In the genomic region with DNA sequence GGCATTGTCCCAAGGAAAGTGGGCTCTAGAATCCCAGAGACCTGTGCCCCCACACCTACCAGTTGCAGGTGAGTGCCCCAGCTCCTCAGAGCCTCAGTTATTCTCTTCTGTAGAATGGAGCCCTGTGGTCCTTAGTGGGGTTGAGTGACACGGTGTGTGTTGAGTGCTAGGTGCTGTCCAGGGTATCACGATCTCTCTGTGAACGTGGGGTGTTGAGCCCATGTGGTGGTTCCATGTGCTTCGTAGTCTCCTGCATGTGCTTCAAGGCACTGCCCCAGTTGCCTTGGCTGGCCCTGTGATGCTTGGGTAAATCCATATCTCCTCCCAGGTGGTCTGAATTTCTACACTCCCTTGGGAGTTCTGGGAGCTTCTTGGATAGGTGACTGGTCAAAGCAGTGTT, we compare ENCODE assay signal across 29 cellular contexts. TPM values are rescaled to one million over a fixed set of nuclear protein-coding genes. Genes with fewer than 3 reads are reported as not detected.
DNase-seq lines count a peak whose midpoint lies in the region; ATAC-seq, FAIRE-seq and TF ChIP-seq lines count a peak whose summit lies in the region.
"Had no signal": no experiment of that assay in that cellular context is flagged by ENCODE, and none has a peak within 500 bp of the region (broad histone marks: within the 10 kb centered on the region; RNA-seq: fewer than 3 reads in every experiment).

No MANE protein-coding gene starts in this region.

- H3K27me3 ChIP-seq in GM12878 (replicated peaks in 1 of 2; ENCODE audit: control insufficient read depth in 2 of 2, insufficient read depth in 2 of 2, low read length in 1 of 2) (no peaks in the 10 kb centered on the region), sigmoid colon (no peaks in the 10 kb centered on the region)
- H3K27me3 ChIP-seq: BE2C, SJCRH30 had no signal

- no peak for DNase-seq in activated CD4-positive, alpha-beta T cell treated with anti-CD3 and anti-CD28 coated beads, Interleukin-2, amount 10 ng/mL, durations not matched to agents 7 days and 5 days
- no peak for DNase-seq in activated CD4-positive, alpha-beta T cell treated with anti-CD3 and anti-CD28 coated beads for 1 hour
- DNase-seq in GM12878 (ENCODE audit: low read depth, low spot score), result no peak
- peak; percentile 37 for DNase-seq in sigmoid colon
- no peak for DNase-seq in HK-2 (ENCODE audit: unreplicated experiment)
- no peak for DNase-seq in stimulated activated CD4-positive, alpha-beta T cell treated with anti-CD3 and anti-CD28 coated beads, Interleukin-15, amount 100 ng/mL, for 24 hours
- DNase-seq: 8988T; ACHN; BE2C; CD4-positive, CD25-positive, alpha-beta regulatory T cell; DMS153; DND-41; H7; HFFc6; NCI-H1092; NCI-H1417 treated with DMSO at 0.1 percent for 48 hours; NCI-H1694 treated with DMSO at 0.1 percent for 48 hours; NCI-H2081 treated with DMSO at 0.1 percent for 48 hours; NCI-H2171; NCI-H226; NCI-H510A; NCI-H69; OCI-M1; SJCRH30 had no signal

- H3K9me3 ChIP-seq in HEK293 (ENCODE audit: control insufficient read depth, insufficient read depth, low read depth, low read length), result no peaks in the 10 kb centered on the region
- H3K9me3 ChIP-seq in GM12878 (replicated peaks; ENCODE audit: control insufficient read depth, insufficient read depth, low read length), result no peaks in the 10 kb centered on the region
- no peaks in the 10 kb centered on the region for H3K9me3 ChIP-seq in sigmoid colon
- H3K9me3 ChIP-seq: BE2C, SJCRH30 had no signal

- H3K36me3 ChIP-seq in HEK293 (ENCODE audit: control insufficient read depth in 2 of 2, insufficient read depth in 1 of 2, low read length in 2 of 2), result no peaks in the 10 kb centered on the region
- H3K36me3 ChIP-seq in GM12878 (ENCODE audit: control insufficient read depth in 2 of 2, insufficient read depth in 2 of 2, low read length in 1 of 2), result no peaks in the 10 kb centered on the region
- H3K36me3 ChIP-seq in sigmoid colon, result no peaks in the 10 kb centered on the region
- H3K36me3 ChIP-seq: BE2C, SJCRH30 had no signal

- H3K4me3 ChIP-seq in HEK293 (ENCODE audit: low read depth, low read length) (no peak overlapping the region), GM12878 (no peak overlapping the region), sigmoid colon (no peak overlapping the region)
- H3K4me3 ChIP-seq: SJCRH30 had no signal

- H3K27ac ChIP-seq in HEK293 (ENCODE audit: extremely low read depth, low read depth, low read length) (no peak overlapping the region), GM12878 (ENCODE audit: control insufficient read depth, insufficient read depth) (no peak overlapping the region), sigmoid colon (peak overlapping the region in 2 of 4 donors; percentile 87)
- H3K27ac ChIP-seq: SJCRH30 had no signal

- H2AFZ ChIP-seq in GM12878 (ENCODE audit: control insufficient read depth, low read depth, low read length), result no peak overlapping the region

- H3K79me2 ChIP-seq in GM12878 (ENCODE audit: control insufficient read depth, insufficient read depth, low read length), result no peaks in the 10 kb centered on the region

- TF ChIP-seq POLR2A in GM12878 (IDR thresholded peaks at IDR 0.05; ENCODE audit: low read depth, low read length) (no peak), sigmoid colon (IDR thresholded peaks at IDR 0.05) (no peak)

- peaks cover 11% of the 10 kb centered on the region for H3K27me3 Mint-ChIP-seq in activated CD4-positive, alpha-beta T cell treated with anti-CD3 and anti-CD28 coated beads, Interleukin-2, amount 10 ng/mL, durations not matched to agents 7 days and 5 days

- TF ChIP-seq RAD21 in GM12878 (IDR thresholded peaks at IDR 0.05; ENCODE audit: insufficient read depth, low read depth, low read length), result no peak

- 0 out of 2 replicates have a peak, but pooled peaks cover 3% of the 10 kb centered on the region for H3K4me1 ChIP-seq in HEK293 (ENCODE audit: control insufficient read depth, insufficient read depth, low read length)
- no peaks in the 10 kb centered on the region for H3K4me1 ChIP-seq in GM12878 (ENCODE audit: control insufficient read depth, insufficient read depth, low read length)
- peaks cover 0 to 47% (median 34%) of the 10 kb centered on the region in 4 donors for H3K4me1 ChIP-seq in sigmoid colon
- H3K4me1 ChIP-seq: BE2C, SJCRH30 had no signal

- WGBS in GM12878 (ENCODE audit: insufficient coverage, insufficient replicate concordance, low lambda C conversion rate, missing lambda C conversion rate), result 34% methylated on average over 4 of the region's 4 CpGs
- 91 to 95% methylated on average over 4 of the region's 4 CpGs for WGBS in sigmoid colon, 2 donors

- no peaks in the 10 kb centered on the region for H3K4me1 Mint-ChIP-seq in activated CD4-positive, alpha-beta T cell treated with anti-CD3 and anti-CD28 coated beads, Interleukin-2, amount 10 ng/mL, durations not matched to agents 7 days and 5 days
- H3K4me1 Mint-ChIP-seq: IgD-negative memory B cell had no signal

- RAD21 ChIA-PET in GM12878 (lab: Charles Lee; ENCODE audit: unreplicated experiment), result no interaction called here

- no peaks in the 10 kb centered on the region for H3K36me3 Mint-ChIP-seq in activated CD4-positive, alpha-beta T cell treated with anti-CD3 and anti-CD28 coated beads, Interleukin-2, amount 10 ng/mL, durations not matched to agents 7 days and 5 days (ENCODE audit: low read depth)
- H3K36me3 Mint-ChIP-seq: IgD-negative memory B cell had no signal

- SMC1A ChIA-PET in GM12878 (lab: Charles Lee; ENCODE audit: uncharacterized antibody, unreplicated experiment), result interaction anchor here (0.8 to 1.6 kb wide), 2 partner anchors 26 to 31 kb away, joined by 3 read pairs; no protein-coding TSS in a partner anchor

- no peak for FAIRE-seq in GM12878 (lab: Jason Lieb, UNC)
- FAIRE-seq: GM18507, RCC 7860 had no signal

- POLR2A ChIA-PET in activated CD4-positive, alpha-beta T cell treated with anti-CD3 and anti-CD28 coated beads, Interleukin-2, amount 10 ng/mL, durations not matched to agents 7 days and 5 days (lab: Charles Lee), result no interaction called here
- POLR2A ChIA-PET in HEK293 (lab: Yijun Ruan, JAX), result no interaction called here
- POLR2A ChIA-PET in GM12878 (lab: Charles Lee), result no interaction called here

- no peaks in the 10 kb centered on the region for H4K20me1 ChIP-seq in GM12878 (ENCODE audit: control insufficient read depth, insufficient read depth)

- TF ChIP-seq EP300 in GM12878 (IDR thresholded peaks at IDR 0.05; ENCODE audit: borderline replicate concordance in 1 of 2, control insufficient read depth in 1 of 2, low read depth in 2 of 2, low read length in 2 of 2) (no peak), sigmoid colon (IDR thresholded peaks at IDR 0.05) (no peak)

- TF ChIP-seq CTCF in HEK293 (tag by site-specific recombination; IDR thresholded peaks at IDR 0.05) (no peak), GM12878 (IDR thresholded peaks at IDR 0.05 in 2 of 3, conservative IDR thresholded peaks at IDR 0.05 in 1 of 3; ENCODE audit: control insufficient read depth in 2 of 3, extremely low read depth in 1 of 3, insufficient read depth in 1 of 3, low read depth in 3 of 3, low read length in 3 of 3) (no peak), sigmoid colon (IDR thresholded peaks at IDR 0.05) (no peak)

- H3K27ac Mint-ChIP-seq in activated CD4-positive, alpha-beta T cell treated with anti-CD3 and anti-CD28 coated beads, Interleukin-2, amount 10 ng/mL, durations not matched to agents 7 days and 5 days, result peak overlapping the region; percentile 2
- H3K27ac Mint-ChIP-seq: CD4-positive, CD25-positive, alpha-beta regulatory T cell; HFFc6; IgD-negative memory B cell had no signal

- no peak overlapping the region for H3K4me3 Mint-ChIP-seq in activated CD4-positive, alpha-beta T cell treated with anti-CD3 and anti-CD28 coated beads, Interleukin-2, amount 10 ng/mL, durations not matched to agents 7 days and 5 days
- H3K4me3 Mint-ChIP-seq: CD4-positive, CD25-positive, alpha-beta regulatory T cell; HFFc6; IgD-negative memory B cell had no signal

- no peak overlapping the region for H3K4me2 ChIP-seq in GM12878 (ENCODE audit: control insufficient read depth, insufficient read depth)

- peaks cover 9% of the 10 kb centered on the region for H3K9me3 Mint-ChIP-seq in activated CD4-positive, alpha-beta T cell treated with anti-CD3 and anti-CD28 coated beads, Interleukin-2, amount 10 ng/mL, durations not matched to agents 7 days and 5 days

- CTCF ChIA-PET in activated CD4-positive, alpha-beta T cell treated with anti-CD3 and anti-CD28 coated beads, Interleukin-2, amount 10 ng/mL, durations not matched to agents 7 days and 5 days (lab: Charles Lee), result no interaction called here
- CTCF ChIA-PET in HEK293 (lab: Yijun Ruan, JAX), result no interaction called here
- CTCF ChIA-PET in GM12878 (lab: Yijun Ruan, JAX), result no interaction called here

- BruUV-seq in GM12878 (replicated peaks; lab: Mats Ljungman, UMichigan), result no TSS peak

- ATAC-seq in GM12878, result no peak
- ATAC-seq in GM18498 (IDR thresholded peaks at IDR 0.05; ENCODE audit: unreplicated experiment), result no peak

- intact Hi-C loops in GM12878 (cut with micrococcal nuclease; ENCODE audit: unreplicated experiment) (no loop called here), sigmoid colon (cut with DNase I) (no loop called here)

- H3K9ac ChIP-seq in GM12878 (ENCODE audit: control insufficient read depth, insufficient read depth, low read length), result no peak overlapping the region

- in situ Hi-C loops in GM12878 (cut with MboI), result no loop called here

TF ChIP-seq in HEK293, 187 proteins besides CTCF, POLR2A, EP300 and RAD21 (continues in another document):
- TF ChIP-seq ZNF266 (tag by site-specific recombination; IDR thresholded peaks at IDR 0.05; ENCODE audit: low read depth), result no peak

RNA-seq across cellular contexts. Expression of a gene that starts 54.9 kb away (rescaled TPM):
- total RNA-seq in activated CD4-positive, alpha-beta T cell treated with anti-CD3 and anti-CD28 coated beads, Interleukin-2, amount 10 ng/mL, durations not matched to agents 7 days and 5 days, result under 1 TPM; 0.08 to 0.17 TPM
- total RNA-seq in GM12878 (2013; cell fraction: nucleolus; rRNA removed), result 3.7 and 4.4 TPM in 2 replicates
- total RNA-seq in GM12878 (2014; rRNA removed) (4.2 and 4.6 TPM in 2 replicates), GM12878 (2014; rRNA removed; fragmentation: Illumina TruSeq; extraction: Trizol) (2.0 and 2.3 TPM in 2 replicates), GM12878 (2021) (8.4 and 8.8 TPM in 2 replicates), sigmoid colon (10 to 100 TPM in 1 of 4 donors, 1 to 10 TPM in 3; 1.6 to 10.0 (median 7.6) TPM)
- 0.94 TPM for polyA plus RNA-seq in GM12878 (2011; ENCODE audit: low read depth)
- polyA plus RNA-seq in GM12878 (2011; rRNA removed) (0.07 and 0.08 TPM in 2 replicates), GM12878 (2014; fragmentation: Illumina TruSeq; extraction: Trizol) (3.0 and 3.7 TPM in 2 replicates), GM12878 (2014; fragmentation: Nextera tagmentation; extraction: Ambion mirVana) (under 1 TPM; 0.21 to 0.35 TPM), GM12878 (2014; rRNA removed) (5.1 and 6.0 TPM in 2 replicates), GM12878 (2016; fragmentation: Nextera tagmentation; extraction: Ambion mirVana) (1 to 10 TPM; 1.1 to 2.4 TPM), sigmoid colon (1 to 10 TPM in 2 of 3 donors, under 1 TPM in 1; 0.69 to 3.4 (median 1.2) TPM)
- polyA plus RNA-seq in GM12878 (2011; cell fraction: cytosol; rRNA removed), result 0.10 and 0.12 TPM in 2 replicates
- 0.24 and 0.42 TPM in 2 replicates for polyA plus RNA-seq in GM12878 (2011; cell fraction: nucleus; rRNA removed)
- 1.6 TPM in 2 replicates for polyA plus RNA-seq in GM12878 (2012)
- 0.15 and 0.22 TPM in 2 replicates for polyA minus RNA-seq in GM12878 (2011; rRNA and poly(A)+ RNA removed)
- polyA minus RNA-seq in GM12878 (2011; cell fraction: cytosol; rRNA and poly(A)+ RNA removed), result 0.21 and 0.27 TPM in 2 replicates
- 0.36 and 0.77 TPM in 2 replicates for polyA minus RNA-seq in GM12878 (2011; cell fraction: nucleus; rRNA and poly(A)+ RNA removed)
- polyA plus RNA-seq: IgD-negative memory B cell had no signal
